Comparison of ENCODE assay signal across 12 cellular contexts in the genomic region with DNA sequence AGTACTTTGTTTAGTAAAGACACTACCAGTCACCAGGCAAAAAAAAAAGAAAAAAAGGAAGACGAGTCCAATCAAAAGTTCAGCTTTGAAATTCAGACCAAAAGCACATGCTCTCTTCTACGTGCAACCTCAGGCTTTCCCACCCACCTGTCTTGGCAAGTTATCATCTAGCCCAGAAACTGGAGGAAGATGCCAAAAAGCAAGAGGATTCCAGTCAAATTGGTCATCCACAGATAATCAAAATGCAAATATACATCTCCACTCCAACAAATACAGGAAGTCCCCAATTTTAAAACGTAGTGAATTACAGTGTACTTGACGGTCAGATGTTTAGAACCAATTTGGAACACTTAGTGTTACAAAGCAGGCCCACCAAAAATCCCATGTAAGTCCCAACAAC.
"Had no signal": no experiment of that assay in that cellular context is flagged by ENCODE, and none has a peak within 500 bp of the region (broad histone marks: within the 10 kb centered on the region; RNA-seq: fewer than 3 reads in every experiment).

No MANE protein-coding gene starts in this region.

- H3K27ac ChIP-seq: body of pancreas had no signal

- ATAC-seq: body of pancreas; natural killer cell treated with Interleukin-12 subunit alpha and Interleukin-12 subunit beta and Interleukin-15 and Interleukin-18, amount 100 ng/mL, for 72 hours; right cardiac atrium; T-helper 17 cell had no signal

- H3K4me3 ChIP-seq: body of pancreas had no signal

- H3K9me3 ChIP-seq: body of pancreas had no signal

- DNase-seq: activated effector memory CD4-positive, alpha-beta T cell treated with Interleukin-2 at 50 U/mL for 16 hours; activated T-cell treated with anti-CD3 and anti-CD28 coated beads, Interleukin-2, amount 50 U/mL, for 1 hour; body of pancreas; endodermal cell; glutamatergic neuron; immature natural killer cell; occipital lobe; right cardiac atrium; stimulated activated CD4-positive, alpha-beta T cell treated with anti-CD3 and anti-CD28 coated beads, Interleukin-2, amount 100 ng/mL, for 24 hours; stimulated activated naive CD4-positive, alpha-beta T cell; T-helper 17 cell had no signal

- H3K4me1 ChIP-seq: body of pancreas had no signal

- H3K27me3 ChIP-seq: body of pancreas had no signal
